ENCODE assay signal across 13 cellular contexts in the genomic region with DNA sequence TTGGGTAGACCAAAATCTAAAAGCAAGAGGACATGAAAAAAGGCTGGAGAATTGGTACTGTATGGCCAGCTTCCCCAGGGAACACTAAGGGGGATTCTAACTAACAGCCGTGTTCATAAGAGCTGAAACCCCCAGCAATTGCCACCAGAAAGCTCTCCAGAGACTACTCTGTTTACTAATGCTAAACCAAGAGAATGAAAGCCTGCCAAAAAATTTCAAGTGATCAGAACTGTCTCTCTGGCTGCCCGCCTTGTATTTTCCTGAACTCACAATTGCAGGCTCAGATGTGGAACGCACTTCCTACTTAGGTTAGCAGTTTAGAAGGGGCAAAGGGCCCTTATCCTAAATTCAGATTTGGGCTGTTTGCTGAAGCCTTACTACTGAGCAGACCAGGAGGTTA. TPM values are rescaled to one million over a fixed set of nuclear protein-coding genes. Genes with fewer than 3 reads are reported as not detected.
DNase-seq lines count a peak whose midpoint lies in the region; ATAC-seq, FAIRE-seq and TF ChIP-seq lines count a peak whose summit lies in the region.
"Had no signal": no experiment of that assay in that cellular context is flagged by ENCODE, and none has a peak within 500 bp of the region (broad histone marks: within the 10 kb centered on the region; RNA-seq: fewer than 3 reads in every experiment).

No MANE protein-coding gene starts in this region.

- no peaks in the 10 kb centered on the region for H3K4me1 Mint-ChIP-seq in CD4-positive, alpha-beta memory T cell
- H3K4me1 Mint-ChIP-seq in activated CD4-positive, alpha-beta memory T cell treated with anti-CD3 and anti-CD28 coated beads for 36 hours (ENCODE audit: low read depth): no peaks in the 10 kb centered on the region
- no peaks in the 10 kb centered on the region for H3K4me1 Mint-ChIP-seq in CD4-positive, alpha-beta T cell (ENCODE audit: low read depth)
- H3K4me1 Mint-ChIP-seq: activated CD4-positive, alpha-beta T cell treated with anti-CD3 and anti-CD28 coated beads for 36 hours had no signal

- intact Hi-C loops in HepG2 (cut with micrococcal nuclease; ENCODE audit: unreplicated experiment) (no loop called here), lower lobe of right lung (cut with DNase I) (no loop called here), aorta (cut with DNase I) (no loop called here)
- intact Hi-C loops in CD4-positive, alpha-beta memory T cell (cut with micrococcal nuclease): no loop called here
- intact Hi-C loops in activated CD4-positive, alpha-beta memory T cell treated with anti-CD3 and anti-CD28 coated beads for 36 hours (cut with micrococcal nuclease): no loop called here
- intact Hi-C loops in CD4-positive, alpha-beta T cell (cut with DNase I, micrococcal nuclease): no loop called here

- no peaks in the 10 kb centered on the region for H3K27me3 ChIP-seq in liver (ENCODE audit: control insufficient read depth in 4 of 4, insufficient read depth in 4 of 4, low read length in 3 of 4)
- H3K27me3 ChIP-seq in HepG2 (ENCODE audit: control insufficient read depth in 1 of 2, insufficient read depth in 2 of 2, low read length in 2 of 2): no peaks in the 10 kb centered on the region
- H3K27me3 ChIP-seq in lower lobe of right lung (ENCODE audit: low read depth): no peaks in the 10 kb centered on the region
- no peaks in the 10 kb centered on the region for H3K27me3 ChIP-seq in aorta (ENCODE audit: control insufficient read depth in 1 of 2, insufficient read depth in 2 of 2, low read length in 1 of 2)
- H3K27me3 ChIP-seq in CD4-positive, alpha-beta memory T cell (ENCODE audit: insufficient read depth, low read length): no peaks in the 10 kb centered on the region
- no peaks in the 10 kb centered on the region for H3K27me3 ChIP-seq in CD4-positive, alpha-beta T cell (ENCODE audit: control insufficient read depth, insufficient read depth, low read length)
- H3K27me3 ChIP-seq: body of pancreas had no signal

- H3K4me1 ChIP-seq in liver (ENCODE audit: control insufficient read depth in 4 of 4, insufficient read depth in 4 of 4, low read length in 3 of 4) (peaks cover 0 to 18% (median 12%) of the 10 kb centered on the region in 4 donors), HepG2 (ENCODE audit: insufficient read depth, low read length) (peaks cover 23% of the 10 kb centered on the region), lower lobe of right lung (peaks cover 14% of the 10 kb centered on the region), aorta (ENCODE audit: control insufficient read depth in 1 of 2, insufficient read depth in 2 of 2, low read length in 2 of 2) (peaks cover 6 to 9% of the 10 kb centered on the region in 2 donors)
- H3K4me1 ChIP-seq in CD4-positive, alpha-beta memory T cell (ENCODE audit: insufficient read depth, low read length): no peaks in the 10 kb centered on the region

- peaks cover 0 to 5% (median 1%) of the 10 kb centered on the region in 8 donors for H3K9me3 Mint-ChIP-seq in CD4-positive, alpha-beta memory T cell
- H3K9me3 Mint-ChIP-seq in activated CD4-positive, alpha-beta memory T cell treated with anti-CD3 and anti-CD28 coated beads for 36 hours: peaks cover 2% of the 10 kb centered on the region
- H3K9me3 Mint-ChIP-seq in CD4-positive, alpha-beta T cell: peaks cover 2% of the 10 kb centered on the region

- peaks cover 3% of the 10 kb centered on the region; the same call in 1 of the 2 replicates for H4K20me1 ChIP-seq in HepG2 (ENCODE audit: insufficient read depth, low read length)

- in situ Hi-C loops in HepG2 (cut with HindIII; ENCODE audit: extremely low pct_ligation_motif_present, low pct_unique_long_range_greater_than_20kb): no loop called here

- WGBS in liver: 26% methylated on average over 3 of the region's 3 CpGs
- 97% methylated on average over 3 of the region's 3 CpGs for WGBS in HepG2 (ENCODE audit: low lambda C conversion rate)
- whole genome bisulfite sequencing in aorta, 2 donors: 1 to 8% methylated on average over 3 of the region's 3 CpGs

- no peak for TF ChIP-seq POLR2A in HepG2 (IDR thresholded peaks at IDR 0.05; ENCODE audit: insufficient read depth in 1 of 2, low read depth in 2 of 2, low read length in 2 of 2)

- H3K4me2 ChIP-seq in HepG2 (ENCODE audit: low read depth, low read length): no peak overlapping the region

- BruUV-seq in HepG2 (replicated peaks; lab: Mats Ljungman, UMichigan): no TSS peak

- POLR2A ChIA-PET in HepG2 (lab: Yijun Ruan, JAX): no interaction called here
- POLR2A ChIA-PET in CD4-positive, alpha-beta memory T cell (lab: Charles Lee; ENCODE audit: partially characterized antibody): no interaction called here
- POLR2A ChIA-PET in activated CD4-positive, alpha-beta memory T cell treated with anti-CD3 and anti-CD28 coated beads for 36 hours (lab: Charles Lee): no interaction called here
- POLR2A ChIA-PET in CD4-positive, alpha-beta T cell (lab: Charles Lee): no interaction called here

- TF ChIP-seq EP300 in HepG2 (IDR thresholded peaks at IDR 0.05; ENCODE audit: low read depth in 2 of 2, low read length in 2 of 2) (no peak), HepG2 (CRISPR knock-in tag; IDR thresholded peaks at IDR 0.05; ENCODE audit: borderline replicate concordance) (no peak)

- H3K79me2 ChIP-seq in HepG2 (ENCODE audit: insufficient read depth, low read length): peaks cover 58% of the 10 kb centered on the region

- H3K27ac ChIP-seq in liver (ENCODE audit: low read depth in 1 of 2, low read length in 2 of 2): no peak overlapping the region
- H3K27ac ChIP-seq in HepG2 (ENCODE audit: extremely low read length, insufficient read depth, low read length): no peak overlapping the region
- H3K27ac ChIP-seq in lower lobe of right lung: peak overlapping the region; percentile 39
- H3K27ac ChIP-seq in aorta (ENCODE audit: low read depth in 1 of 2, low read length in 2 of 2): peak overlapping the region; percentile 64 to 93
- H3K27ac ChIP-seq in CD4-positive, alpha-beta memory T cell (ENCODE audit: low read depth, low read length): no peak overlapping the region
- no peak overlapping the region for H3K27ac ChIP-seq in CD4-positive, alpha-beta T cell (ENCODE audit: low read depth, low read length)

- CTCF ChIA-PET in HepG2 (lab: Yijun Ruan, JAX; ENCODE audit: low intra/inter-chr PET ratio, low total read pairs): no interaction called here
- CTCF ChIA-PET in CD4-positive, alpha-beta memory T cell (lab: Charles Lee; ENCODE audit: partially characterized antibody): interaction anchor here (1.6 kb wide), 1 partner anchor 140 kb away, joined by 3 read pairs; no protein-coding TSS in a partner anchor
- CTCF ChIA-PET in activated CD4-positive, alpha-beta memory T cell treated with anti-CD3 and anti-CD28 coated beads for 36 hours (lab: Charles Lee): no interaction called here
- CTCF ChIA-PET in CD4-positive, alpha-beta T cell (lab: Charles Lee): no interaction called here

- no peak overlapping the region for H3K9ac ChIP-seq in liver (ENCODE audit: low read depth in 1 of 2, low read length in 2 of 2)
- H3K9ac ChIP-seq in HepG2 (ENCODE audit: insufficient read depth, low read depth, low read length): no peak overlapping the region

- DNase-seq in HepG2 (ENCODE audit: low spot score) (no peak), cerebellar cortex (ENCODE audit: low spot score) (peak; percentile 32), lower lobe of right lung (no peak), aorta (no peak)
- DNase-seq in CD4-positive, alpha-beta memory T cell: no peak
- DNase-seq in activated CD4-positive, alpha-beta memory T cell treated with anti-CD3 and anti-CD28 coated beads for 36 hours: no peak
- DNase-seq in CD4-positive, alpha-beta T cell: no peak
- DNase-seq: activated CD4-positive, alpha-beta T cell treated with anti-CD3 and anti-CD28 coated beads for 36 hours; body of pancreas; stimulated activated CD8-positive, alpha-beta memory T cell treated with anti-CD3 and anti-CD28 coated beads, Interleukin-4, amount 100 ng/mL, for 48 hours; SW 1271 had no signal

- FAIRE-seq in HepG2 (lab: Jason Lieb, UNC): no peak
- FAIRE-seq: urothelium cell line had no signal

- TF ChIP-seq RAD21 in liver (IDR thresholded peaks at IDR 0.05) (no peak), HepG2 (CRISPR knock-in tag; IDR thresholded peaks at IDR 0.05) (no peak)

- no peaks in the 10 kb centered on the region for H3K36me3 ChIP-seq in liver (ENCODE audit: control insufficient read depth in 4 of 4, insufficient read depth in 3 of 4, low read depth in 1 of 4, low read length in 3 of 4)
- H3K36me3 ChIP-seq in HepG2 (replicated peaks in 1 of 2; ENCODE audit: control insufficient read depth in 1 of 2, insufficient read depth in 2 of 2, low read length in 2 of 2): peaks cover 5% of the 10 kb centered on the region in 2 experiments; a peak in 4 of 5 replicates
- H3K36me3 ChIP-seq in lower lobe of right lung: no peaks in the 10 kb centered on the region
- no peaks in the 10 kb centered on the region for H3K36me3 ChIP-seq in aorta (ENCODE audit: control insufficient read depth in 1 of 2, insufficient read depth in 2 of 2, low read length in 1 of 2)
- H3K36me3 ChIP-seq in CD4-positive, alpha-beta memory T cell (ENCODE audit: insufficient read depth, low read length): no peaks in the 10 kb centered on the region

- H3K4me3 Mint-ChIP-seq in CD4-positive, alpha-beta memory T cell: no peak overlapping the region
- H3K4me3 Mint-ChIP-seq in activated CD4-positive, alpha-beta memory T cell treated with anti-CD3 and anti-CD28 coated beads for 36 hours: no peak overlapping the region
- no peak overlapping the region for H3K4me3 Mint-ChIP-seq in CD4-positive, alpha-beta T cell
- H3K4me3 Mint-ChIP-seq: activated CD4-positive, alpha-beta T cell treated with anti-CD3 and anti-CD28 coated beads for 36 hours had no signal

- H3K27me3 Mint-ChIP-seq in CD4-positive, alpha-beta memory T cell: peaks cover 5 to 14% of the 10 kb centered on the region in 2 donors
- peaks cover 8% of the 10 kb centered on the region for H3K27me3 Mint-ChIP-seq in activated CD4-positive, alpha-beta memory T cell treated with anti-CD3 and anti-CD28 coated beads for 36 hours
- peaks cover 5% of the 10 kb centered on the region for H3K27me3 Mint-ChIP-seq in CD4-positive, alpha-beta T cell

- no peak overlapping the region for H3K27ac Mint-ChIP-seq in CD4-positive, alpha-beta memory T cell
- no peak overlapping the region for H3K27ac Mint-ChIP-seq in activated CD4-positive, alpha-beta memory T cell treated with anti-CD3 and anti-CD28 coated beads for 36 hours
- H3K27ac Mint-ChIP-seq in CD4-positive, alpha-beta T cell: no peak overlapping the region
- H3K27ac Mint-ChIP-seq: activated CD4-positive, alpha-beta T cell treated with anti-CD3 and anti-CD28 coated beads for 36 hours had no signal

- no peak overlapping the region for H2AFZ ChIP-seq in HepG2 (ENCODE audit: low read length)

- no peak for TF ChIP-seq CTCF in liver (IDR thresholded peaks at IDR 0.05; ENCODE audit: low read depth, low read length, missing input control)
- no peak for TF ChIP-seq CTCF in HepG2 (CRISPR knock-in tag; IDR thresholded peaks at IDR 0.05)
- TF ChIP-seq CTCF in lower lobe of right lung (IDR thresholded peaks at IDR 0.05): no peak
- TF ChIP-seq CTCF in CD4-positive, alpha-beta T cell (IDR thresholded peaks at IDR 0.05): no peak

- H3K4me3 ChIP-seq in liver (ENCODE audit: low read depth in 1 of 3, low read length in 3 of 3): no peak overlapping the region
- H3K4me3 ChIP-seq in HepG2 (replicated peaks in 1 of 3; ENCODE audit: insufficient read depth in 1 of 3, low read depth in 2 of 3, low read length in 3 of 3): no peak overlapping the region
- no peak overlapping the region for H3K4me3 ChIP-seq in lower lobe of right lung
- H3K4me3 ChIP-seq in aorta (ENCODE audit: low read length in 2 of 2): peak overlapping the region; percentile 26 to 64
- no peak overlapping the region for H3K4me3 ChIP-seq in CD4-positive, alpha-beta memory T cell (ENCODE audit: low read length in 2 of 2)
- H3K4me3 ChIP-seq: body of pancreas had no signal

- no peak for ATAC-seq in HepG2
- ATAC-seq in lower lobe of right lung: peak in 1 of 2 donors; percentile 39
- peak; percentile 48 for ATAC-seq in aorta (ENCODE audit: low FRiP score)
- no peak for ATAC-seq in CD4-positive, alpha-beta T cell (ENCODE audit: poor library complexity)
- ATAC-seq: activated CD4-positive, alpha-beta T cell treated with anti-CD3 and anti-CD28 coated beads for 36 hours; body of pancreas had no signal

- H3K36me3 Mint-ChIP-seq in CD4-positive, alpha-beta memory T cell: no peaks in the 10 kb centered on the region
- H3K36me3 Mint-ChIP-seq in activated CD4-positive, alpha-beta memory T cell treated with anti-CD3 and anti-CD28 coated beads for 36 hours: no peaks in the 10 kb centered on the region
- H3K36me3 Mint-ChIP-seq in CD4-positive, alpha-beta T cell (ENCODE audit: low read depth): no peaks in the 10 kb centered on the region

- H3K9me3 ChIP-seq in liver (ENCODE audit: control insufficient read depth in 4 of 4, low read length in 3 of 4) (no peaks in the 10 kb centered on the region), HepG2 (ENCODE audit: low read length) (no peaks in the 10 kb centered on the region), lower lobe of right lung (no peaks in the 10 kb centered on the region), aorta (ENCODE audit: control insufficient read depth, low read length) (no peaks in the 10 kb centered on the region)
- H3K9me3 ChIP-seq in CD4-positive, alpha-beta memory T cell (ENCODE audit: control insufficient read depth in 1 of 2, low read length in 2 of 2): no peaks in the 10 kb centered on the region
- no peaks in the 10 kb centered on the region for H3K9me3 ChIP-seq in CD4-positive, alpha-beta T cell (ENCODE audit: control insufficient read depth, low read length)
- H3K9me3 ChIP-seq: body of pancreas had no signal

RNA-seq across cellular contexts. Expression of a gene that starts 24.1 kb away (rescaled TPM):
- total RNA-seq in liver (10 to 100 TPM; 37.8 to 79.1 TPM), HepG2 (2016; rRNA removed; fragmentation: Illumina TruSeq; extraction: Trizol) (68.6 and 122 TPM in 2 replicates), lower lobe of right lung (83.3 TPM), aorta (1,000 to 10,000 TPM; 1,394 to 1,963 TPM)
- polyA plus RNA-seq in liver (10 to 100 TPM in 1 of 2 donors, 1 to 10 TPM in 1; 9.1 to 13.9 TPM), HepG2 (2011; rRNA removed) (43.4 and 44.1 TPM in 2 replicates), aorta (100 to 1,000 TPM; 205 to 244 TPM)
- total RNA-seq in HepG2 (2016; cell fraction: cytosol; rRNA removed; fragmentation: Illumina TruSeq; extraction: Trizol; ENCODE audit: low read depth): 7.0 and 7.2 TPM in 2 replicates
- total RNA-seq in HepG2 (2016; cell fraction: insoluble cytoplasmic fraction; rRNA removed; fragmentation: Illumina TruSeq; extraction: Trizol): 66.9 and 98.1 TPM in 2 replicates
- 17.3 and 21.2 TPM in 2 replicates for total RNA-seq in HepG2 (2016; cell fraction: membrane; rRNA removed; fragmentation: Illumina TruSeq; extraction: Trizol)
- total RNA-seq in HepG2 (2016; cell fraction: nucleus; rRNA removed; fragmentation: Illumina TruSeq; extraction: Trizol): 84.1 and 90.0 TPM in 2 replicates
- 31.4 and 44.1 TPM in 2 replicates for polyA plus RNA-seq in HepG2 (2011; cell fraction: cytosol; rRNA removed)
- 74.1 and 125 TPM in 2 replicates for polyA plus RNA-seq in HepG2 (2011; cell fraction: nucleus; rRNA removed)
- 35.7 and 50.5 TPM in 2 replicates for polyA plus RNA-seq in HepG2 (2012)
- polyA plus RNA-seq in HepG2 (2016; cell fraction: cytosol; fragmentation: Illumina TruSeq; extraction: Trizol; ENCODE audit: low read depth): 1.5 and 1.7 TPM in 2 replicates
- 46.3 and 57.7 TPM in 2 replicates for polyA plus RNA-seq in HepG2 (2016; cell fraction: insoluble cytoplasmic fraction; fragmentation: Illumina TruSeq; extraction: Trizol; ENCODE audit: low read depth)
- 3.8 and 4.4 TPM in 2 replicates for polyA plus RNA-seq in HepG2 (2016; cell fraction: membrane; fragmentation: Illumina TruSeq; extraction: Trizol; ENCODE audit: low read depth)
- 88.3 and 89.7 TPM in 2 replicates for polyA plus RNA-seq in HepG2 (2016; cell fraction: nucleus; fragmentation: Illumina TruSeq; extraction: Trizol; ENCODE audit: insufficient read depth, low read depth)
- 8.2 and 85.8 TPM in 2 replicates for polyA minus RNA-seq in HepG2 (2011; rRNA and poly(A)+ RNA removed; ENCODE audit: low replicate concordance)
- polyA minus RNA-seq in HepG2 (2011; cell fraction: cytosol; rRNA and poly(A)+ RNA removed): 60.2 and 68.5 TPM in 2 replicates
- polyA minus RNA-seq in HepG2 (2011; cell fraction: nucleus; rRNA and poly(A)+ RNA removed): 127 and 140 TPM in 2 replicates
- 1 to 10 TPM; 1.9 to 2.8 TPM for total RNA-seq in CD4-positive, alpha-beta memory T cell
- 1 to 10 TPM; 1.9 to 2.2 TPM for polyA plus RNA-seq in CD4-positive, alpha-beta memory T cell
- total RNA-seq in activated CD4-positive, alpha-beta memory T cell treated with anti-CD3 and anti-CD28 coated beads for 36 hours: 10 to 100 TPM; 15.6 to 20.6 TPM
- total RNA-seq in CD4-positive, alpha-beta T cell: 1 to 10 TPM; 1.5 to 1.9 TPM

Comparison
In these comparisons a context has a peak if more than half of its experiments do, and no peak if none do; other contexts are left out.
1. H3K27ac ChIP-seq: peak in lower lobe of right lung (single experiment) and aorta (2 of 2); none in liver (0 of 2), HepG2 (single experiment), CD4-positive, alpha-beta memory T cell (single experiment) and CD4-positive, alpha-beta T cell (single experiment).
2. H3K4me3 ChIP-seq: peak in aorta (2 of 2); none in liver (0 of 3), HepG2 (0 of 3), lower lobe of right lung (single experiment) and CD4-positive, alpha-beta memory T cell (0 of 2).
3. RNA of a gene that starts 24.1 kb away (total RNA-seq): 1,394 to 1,963 TPM in aorta; 83.3 TPM in lower lobe of right lung (single experiment), 37.8 to 79.1 TPM in liver, 7.0 to 122 TPM in HepG2, 15.6 to 20.6 TPM in activated CD4-positive, alpha-beta memory T cell treated with anti-CD3 and anti-CD28 coated beads for 36 hours, 1.9 to 2.8 TPM in CD4-positive, alpha-beta memory T cell and 1.5 to 1.9 TPM in CD4-positive, alpha-beta T cell; every median in the first group is over 10 times any median in the second.